Comparison of ENCODE assay signal across 1 cellular context in the genomic region with DNA sequence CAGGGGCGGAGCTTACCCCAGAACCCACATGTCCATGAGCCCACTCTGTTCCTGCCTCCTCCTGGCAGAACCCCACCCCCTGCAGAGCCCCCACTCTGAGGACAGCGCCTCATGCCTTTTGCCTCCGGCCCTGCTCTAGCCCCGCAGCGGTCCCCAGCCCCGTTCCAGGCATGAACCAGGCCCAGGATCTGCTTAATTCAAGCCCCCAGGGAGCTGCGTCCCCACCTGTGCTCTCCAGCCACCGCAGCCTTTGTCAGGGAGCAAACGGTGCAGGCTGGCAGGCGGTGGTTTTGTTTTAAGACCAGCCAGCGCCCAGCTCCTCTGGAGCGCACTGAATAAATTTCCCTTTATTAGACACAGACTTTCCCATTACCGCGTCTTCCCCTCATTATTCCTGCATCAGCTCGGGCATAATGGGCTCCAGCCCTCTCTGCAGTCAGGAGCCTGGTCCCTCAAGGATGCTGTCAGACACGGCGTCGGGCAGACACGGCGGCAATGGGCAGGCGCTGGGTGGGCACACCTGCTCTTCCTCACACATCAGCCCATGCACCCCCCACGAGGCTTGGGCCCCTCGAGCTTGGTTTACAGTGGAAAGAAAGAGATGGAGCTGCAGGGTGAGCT.
TF ChIP-seq lines count a peak whose summit lies in the region.

No MANE protein-coding gene starts in this region.

TF ChIP-seq in SK-N-SH treated with all-trans-retinoic acid at 6 μM for 48 hours, 23 proteins besides CTCF, POLR2A, EP300 and RAD21 (continued from another document):
- TF ChIP-seq CSRNP3 (CRISPR knock-in tag; IDR thresholded peaks at IDR 0.05) (no peak), SNAI2 (CRISPR knock-in tag; IDR thresholded peaks at IDR 0.05) (no peak), ZC3H10 (CRISPR knock-in tag; IDR thresholded peaks at IDR 0.05) (no peak), PPARA (CRISPR knock-in tag; IDR thresholded peaks at IDR 0.05; ENCODE audit: borderline replicate concordance) (no peak), ZFP30 (CRISPR knock-in tag; IDR thresholded peaks at IDR 0.05) (no peak)
